Comparison of ENCODE assay signal across 17 cellular contexts in the genomic region with DNA sequence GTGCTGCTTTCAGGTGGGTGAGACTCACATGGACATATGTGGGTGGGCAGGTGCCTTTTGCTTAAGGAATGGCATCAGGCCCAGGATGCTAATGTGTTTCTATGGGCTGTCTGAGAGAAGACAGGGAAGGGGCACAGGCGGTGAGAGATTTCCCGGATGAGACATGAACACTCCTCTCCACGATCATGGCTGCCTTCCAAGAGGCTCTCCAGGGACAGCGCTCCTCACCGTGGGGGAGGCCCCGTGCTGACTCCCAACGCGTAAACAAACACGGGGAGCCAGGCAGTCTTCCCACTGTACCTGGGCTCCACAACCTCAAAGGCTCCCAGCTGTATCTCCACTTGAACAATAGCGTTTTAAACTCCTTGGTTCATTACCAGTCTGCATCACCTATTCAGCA. TPM values are rescaled to one million over a fixed set of nuclear protein-coding genes. Genes with fewer than 3 reads are reported as not detected.
DNase-seq lines count a peak whose midpoint lies in the region; ATAC-seq, FAIRE-seq and TF ChIP-seq lines count a peak whose summit lies in the region.
"Had no signal": no experiment of that assay in that cellular context is flagged by ENCODE, and none has a peak within 500 bp of the region (broad histone marks: within the 10 kb centered on the region; RNA-seq: fewer than 3 reads in every experiment).

No MANE protein-coding gene starts in this region.

- H3K27me3 Mint-ChIP-seq in astrocyte (ENCODE audit: low read depth, unreplicated experiment) = peaks cover 4% of the 10 kb centered on the region
- H3K27me3 Mint-ChIP-seq: activated naive CD8-positive, alpha-beta T cell treated with anti-CD3 and anti-CD28 coated beads for 36 hours; T-cell had no signal

- H3K4me3 Mint-ChIP-seq in astrocyte (ENCODE audit: unreplicated experiment) = no peak overlapping the region
- H3K4me3 Mint-ChIP-seq: activated naive CD8-positive, alpha-beta T cell treated with anti-CD3 and anti-CD28 coated beads for 36 hours; activated T-cell treated with anti-CD3 and anti-CD28 coated beads, Interleukin-2, amount 50 U/mL, for 72 hours had no signal

- ATAC-seq in upper lobe of right lung (no peak), GM18520 (IDR thresholded peaks at IDR 0.05; ENCODE audit: unreplicated experiment) (no peak)
- ATAC-seq: activated T-cell treated with anti-CD3 and anti-CD28 coated beads, Interleukin-2, amount 50 U/mL, for 72 hours had no signal

- peaks cover 24% of the 10 kb centered on the region for H3K4me1 Mint-ChIP-seq in astrocyte (ENCODE audit: low read depth, unreplicated experiment)

- H3K9ac ChIP-seq in BLaER1 treated with 17β-estradiol and CSF1 and Interleukin-3, amounts not matched to agents 10 nM and 100 nM = no peak overlapping the region
- no peak overlapping the region for H3K9ac ChIP-seq in astrocyte (ENCODE audit: low read length)

- H3K9me3 ChIP-seq in BLaER1 treated with 17β-estradiol and CSF1 and Interleukin-3, amounts not matched to agents 10 nM and 100 nM (replicated peaks in 1 of 11) = no peaks in the 10 kb centered on the region
- no peaks in the 10 kb centered on the region for H3K9me3 ChIP-seq in astrocyte (ENCODE audit: insufficient read depth, low read depth, low read length)
- H3K9me3 ChIP-seq in upper lobe of right lung = no peaks in the 10 kb centered on the region
- H3K9me3 ChIP-seq: esophagus muscularis mucosa had no signal

- peaks cover 0 to 54% (median 44%) of the 10 kb centered on the region in 10 experiments; a peak in 16 of 20 replicates for H3K4me1 ChIP-seq in BLaER1 treated with 17β-estradiol and CSF1 and Interleukin-3, amounts not matched to agents 10 nM and 100 nM
- peaks cover 4% of the 10 kb centered on the region for H3K4me1 ChIP-seq in astrocyte (ENCODE audit: insufficient read depth, low read length)
- H3K4me1 ChIP-seq in upper lobe of right lung = no peaks in the 10 kb centered on the region
- H3K4me1 ChIP-seq: esophagus muscularis mucosa had no signal

- no peak overlapping the region for H2AFZ ChIP-seq in astrocyte (ENCODE audit: low read depth, low read length)

- H3K4me2 ChIP-seq in BLaER1 treated with 17β-estradiol and CSF1 and Interleukin-3, amounts not matched to agents 10 nM and 100 nM = peak overlapping the region in 7 of 11 experiments; percentile 27 to 73 (median 62); a peak in 11 of 22 replicates
- peak overlapping the region; percentile 19 for H3K4me2 ChIP-seq in astrocyte (ENCODE audit: low read length)

- no peak overlapping the region for H3K27ac Mint-ChIP-seq in astrocyte (ENCODE audit: unreplicated experiment)
- H3K27ac Mint-ChIP-seq: activated naive CD8-positive, alpha-beta T cell treated with anti-CD3 and anti-CD28 coated beads for 36 hours; activated T-cell treated with anti-CD3 and anti-CD28 coated beads, Interleukin-2, amount 50 U/mL, for 72 hours had no signal

- intact Hi-C loops in upper lobe of right lung (cut with DNase I) = no loop called here

- H3K27me3 ChIP-seq in BLaER1 treated with 17β-estradiol and CSF1 and Interleukin-3, amounts not matched to agents 10 nM and 100 nM = no peaks in the 10 kb centered on the region
- H3K27me3 ChIP-seq in astrocyte (ENCODE audit: insufficient read depth, low read length) (no peaks in the 10 kb centered on the region), upper lobe of right lung (no peaks in the 10 kb centered on the region)
- H3K27me3 ChIP-seq: esophagus muscularis mucosa had no signal

- no peaks in the 10 kb centered on the region for H3K79me2 ChIP-seq in astrocyte (ENCODE audit: insufficient read depth, low read length)

- no peak overlapping the region for H3K4me3 ChIP-seq in BLaER1 treated with 17β-estradiol and CSF1 and Interleukin-3, amounts not matched to agents 10 nM and 100 nM
- H3K4me3 ChIP-seq in astrocyte (ENCODE audit: insufficient read depth, low read depth, low read length) (no peak overlapping the region), upper lobe of right lung (no peak overlapping the region)
- H3K4me3 ChIP-seq: esophagus muscularis mucosa had no signal

- no peak for FAIRE-seq in astrocyte (lab: Jason Lieb, UNC)
- FAIRE-seq: bronchial epithelial cell had no signal

- no peaks in the 10 kb centered on the region for H4K20me1 ChIP-seq in BLaER1 treated with 17β-estradiol and CSF1 and Interleukin-3, amounts not matched to agents 10 nM and 100 nM
- H4K20me1 ChIP-seq in astrocyte (ENCODE audit: insufficient read depth, low read length) = no peaks in the 10 kb centered on the region

- no peak overlapping the region for H3K27ac ChIP-seq in BLaER1 treated with 17β-estradiol and CSF1 and Interleukin-3, amounts not matched to agents 10 nM and 100 nM
- H3K27ac ChIP-seq in astrocyte (ENCODE audit: low read depth, low read length) (no peak overlapping the region), upper lobe of right lung (no peak overlapping the region)
- H3K27ac ChIP-seq: esophagus muscularis mucosa had no signal

- no peaks in the 10 kb centered on the region for H3K36me3 ChIP-seq in BLaER1 treated with 17β-estradiol and CSF1 and Interleukin-3, amounts not matched to agents 10 nM and 100 nM
- H3K36me3 ChIP-seq in astrocyte (ENCODE audit: insufficient read depth, low read length) (no peaks in the 10 kb centered on the region), upper lobe of right lung (no peaks in the 10 kb centered on the region)
- H3K36me3 ChIP-seq: esophagus muscularis mucosa had no signal

- H3K36me3 Mint-ChIP-seq in astrocyte (ENCODE audit: low read depth, unreplicated experiment) = peaks cover 1% of the 10 kb centered on the region
- H3K36me3 Mint-ChIP-seq: T-cell had no signal

- DNase-seq in EH (ENCODE audit: low read depth) (peak; percentile 13), NCI-H2081 treated with DMSO at 0.1 percent for 48 hours (lab: John Stamatoyannopoulos, UW) (peak; percentile 17), astrocyte (ENCODE audit: low read depth) (no peak), GM03348 (ENCODE audit: low spot score) (no peak), upper lobe of right lung (no peak), NOMO-1 treated with dmso at 0.1 percent for 144 hours (lab: John Stamatoyannopoulos, UW; ENCODE audit: unreplicated experiment) (no peak)
- DNase-seq: activated naive CD8-positive, alpha-beta T cell treated with anti-CD3 and anti-CD28 coated beads for 36 hours; activated T-cell treated with anti-CD3 and anti-CD28 coated beads, Interleukin-2, amount 50 U/mL, for 72 hours; glutamatergic neuron; H7; KG1; stimulated activated CD4-positive, alpha-beta T cell treated with anti-CD3 and anti-CD28 coated beads, Interleukin-4, amount 100 ng/mL, for 4 hours; T-cell had no signal

- TF ChIP-seq CTCF in astrocyte (IDR thresholded peaks at IDR 0.05; ENCODE audit: insufficient read depth, low read depth, low read length) = no peak
- no peak for TF ChIP-seq CTCF in upper lobe of right lung (IDR thresholded peaks at IDR 0.05)

- H3K9me3 Mint-ChIP-seq in astrocyte (ENCODE audit: unreplicated experiment) = no peaks in the 10 kb centered on the region
- H3K9me3 Mint-ChIP-seq: activated naive CD8-positive, alpha-beta T cell treated with anti-CD3 and anti-CD28 coated beads for 36 hours; activated T-cell treated with anti-CD3 and anti-CD28 coated beads, Interleukin-2, amount 50 U/mL, for 72 hours; T-cell had no signal

RNA-seq across cellular contexts. Expression of gene CDK5R1, which starts 42.8 kb away (rescaled TPM):
- 7.2 and 7.6 TPM in 2 replicates for total RNA-seq in astrocyte
- 1.6 TPM for total RNA-seq in upper lobe of right lung

Comparison
In these comparisons a context has a peak if more than half of its experiments do, and no peak if none do; other contexts are left out.
1. DNase-seq: peak in EH (single experiment) and NCI-H2081 treated with DMSO at 0.1 percent for 48 hours (single experiment); none in astrocyte (single experiment), GM03348 (single experiment), upper lobe of right lung (single experiment) and NOMO-1 treated with dmso at 0.1 percent for 144 hours (single experiment).